15 cellular contexts compared by ENCODE assay signal in the genomic region with DNA sequence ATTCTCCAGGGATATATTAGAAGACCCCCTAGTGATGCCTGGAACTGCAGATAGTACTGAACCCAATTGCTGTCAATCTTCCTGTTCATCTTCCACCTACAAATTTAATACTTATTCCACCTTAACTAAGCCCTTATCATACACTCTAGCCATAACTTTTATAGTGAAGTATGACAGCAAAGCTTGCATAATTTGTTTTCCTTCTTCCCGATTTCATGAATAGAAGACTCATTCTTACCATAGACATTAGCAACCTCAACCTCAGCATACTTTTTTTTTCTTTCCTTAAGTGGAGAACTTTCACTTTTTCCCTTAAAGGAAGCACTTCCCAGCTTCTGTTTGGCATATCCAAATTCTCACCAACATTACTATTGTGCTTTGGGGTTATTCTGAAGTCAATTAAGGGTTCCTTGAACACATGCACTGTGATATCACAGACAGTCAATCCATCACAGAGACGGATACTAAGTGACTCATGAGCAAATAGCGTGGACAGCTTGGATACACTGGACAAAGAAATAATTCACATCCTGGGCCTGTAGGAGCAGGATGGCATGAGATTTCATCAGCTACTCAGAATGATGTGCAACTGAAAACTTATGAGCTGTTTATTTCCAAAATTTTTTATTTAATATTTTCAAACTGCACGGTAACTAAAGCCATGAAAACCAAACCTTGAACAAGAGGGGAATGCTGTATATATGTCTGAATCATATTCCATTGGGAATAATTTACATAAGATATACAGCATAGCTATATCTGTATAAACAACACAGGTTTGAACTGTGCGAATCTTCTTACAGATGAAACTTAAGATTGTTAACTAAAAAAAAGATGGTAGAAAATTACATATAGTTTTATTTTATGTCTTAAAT.
DNase-seq lines count a peak whose midpoint lies in the region; ATAC-seq, FAIRE-seq and TF ChIP-seq lines count a peak whose summit lies in the region.
"Had no signal": no experiment of that assay in that cellular context is flagged by ENCODE, and none has a peak within 500 bp of the region (broad histone marks: within the 10 kb centered on the region; RNA-seq: fewer than 3 reads in every experiment).

No MANE protein-coding gene starts in this region.

- FAIRE-seq in D721Med (lab: Jason Lieb, UNC) = peak; percentile 56

- no peaks in the 10 kb centered on the region for H3K4me1 ChIP-seq in gastroesophageal sphincter

- no peaks in the 10 kb centered on the region for H3K36me3 ChIP-seq in brain microvascular endothelial cell (replicated peaks)
- no peaks in the 10 kb centered on the region for H3K36me3 ChIP-seq in kidney epithelial cell (ENCODE audit: control insufficient read depth, insufficient read depth, low read length)
- H3K36me3 ChIP-seq in gastroesophageal sphincter = no peaks in the 10 kb centered on the region

- DNase-seq in D721Med (ENCODE audit: insufficient read length, low spot score) = no peak
- DNase-seq in M059J (ENCODE audit: low read depth) = peak; percentile 81
- peak; percentile 65 for DNase-seq in brain microvascular endothelial cell
- DNase-seq in kidney epithelial cell (ENCODE audit: low read depth) = peak; percentile 52
- DNase-seq in dermis blood vessel endothelial cell = no peak
- no peak for DNase-seq in KG1 (lab: John Stamatoyannopoulos, UW)
- DNase-seq: activated CD4-positive, CD25-positive, alpha-beta regulatory T cell treated with anti-CD3 and anti-CD28 coated beads, Interleukin-2, amount 50 U/mL, for 72 hours; activated T-cell treated with anti-CD3 and anti-CD28 coated beads, Interleukin-2, amount 50 U/mL, for 1 hour; CD4-positive, CD25-positive, alpha-beta regulatory T cell; mucosa of descending colon; NCI-H82; stimulated activated CD4-positive, alpha-beta T cell treated with anti-CD3 and anti-CD28 coated beads, Interleukin-4, amount 100 ng/mL, for 24 hours; stimulated activated naive CD4-positive, alpha-beta T cell had no signal

- H3K27ac ChIP-seq in brain microvascular endothelial cell (peak overlapping the region; percentile 61), gastroesophageal sphincter (no peak overlapping the region)

- no peak for TF ChIP-seq CTCF in D721Med (IDR thresholded peaks at IDR 0.05; ENCODE audit: insufficient read depth, missing control alignments)
- no peak for TF ChIP-seq CTCF in brain microvascular endothelial cell (IDR thresholded peaks at IDR 0.05; ENCODE audit: low read depth, low read length, missing control alignments)
- TF ChIP-seq CTCF in kidney epithelial cell (IDR thresholded peaks at IDR 0.05; ENCODE audit: insufficient read depth, low read length, poor library complexity, severe bottlenecking) = no peak
- no peak for TF ChIP-seq CTCF in gastroesophageal sphincter (IDR thresholded peaks at IDR 0.05)

- TF ChIP-seq POLR2A in gastroesophageal sphincter (IDR thresholded peaks at IDR 0.05) = no peak

- WGBS in gastroesophageal sphincter (ENCODE audit: low coverage in 1 of 2), 2 donors = 73 to 87% methylated on average over 4 to 5 of the region's 5 CpGs

- ATAC-seq in HG02885 (IDR thresholded peaks at IDR 0.05; ENCODE audit: poor library complexity, unreplicated experiment) = no peak
- ATAC-seq in gastroesophageal sphincter = no peak
- ATAC-seq: mucosa of descending colon had no signal

- TF ChIP-seq EP300 in gastroesophageal sphincter (IDR thresholded peaks at IDR 0.05) = no peak

- H3K9me3 ChIP-seq in gastroesophageal sphincter = no peaks in the 10 kb centered on the region
- H3K9me3 ChIP-seq: mucosa of descending colon had no signal

- H3K4me3 ChIP-seq in brain microvascular endothelial cell (ENCODE audit: low read depth, low read length) = no peak overlapping the region
- H3K4me3 ChIP-seq in kidney epithelial cell (ENCODE audit: low read depth, low read length) = no peak overlapping the region
- H3K4me3 ChIP-seq in gastroesophageal sphincter = no peak overlapping the region
- H3K4me3 ChIP-seq: mucosa of descending colon had no signal

- in situ Hi-C loops in brain microvascular endothelial cell (cut with HindIII; ENCODE audit: low pct_ligation_motif_present, low sequenced_read_pairs) = no loop called here

- no peaks in the 10 kb centered on the region for H3K27me3 ChIP-seq in brain microvascular endothelial cell (replicated peaks)
- H3K27me3 ChIP-seq in kidney epithelial cell (ENCODE audit: control insufficient read depth, insufficient read depth, low read length) = no peaks in the 10 kb centered on the region
- no peaks in the 10 kb centered on the region for H3K27me3 ChIP-seq in gastroesophageal sphincter

Comparison
In these comparisons a context has a peak if more than half of its experiments do, and no peak if none do; other contexts are left out.
1. DNase-seq: peak in M059J (single experiment), brain microvascular endothelial cell (single experiment) and kidney epithelial cell (single experiment); none in D721Med (single experiment), dermis blood vessel endothelial cell (single experiment) and KG1 (single experiment).